Comparison of ENCODE assay signal across 8 cellular contexts in the genomic region with DNA sequence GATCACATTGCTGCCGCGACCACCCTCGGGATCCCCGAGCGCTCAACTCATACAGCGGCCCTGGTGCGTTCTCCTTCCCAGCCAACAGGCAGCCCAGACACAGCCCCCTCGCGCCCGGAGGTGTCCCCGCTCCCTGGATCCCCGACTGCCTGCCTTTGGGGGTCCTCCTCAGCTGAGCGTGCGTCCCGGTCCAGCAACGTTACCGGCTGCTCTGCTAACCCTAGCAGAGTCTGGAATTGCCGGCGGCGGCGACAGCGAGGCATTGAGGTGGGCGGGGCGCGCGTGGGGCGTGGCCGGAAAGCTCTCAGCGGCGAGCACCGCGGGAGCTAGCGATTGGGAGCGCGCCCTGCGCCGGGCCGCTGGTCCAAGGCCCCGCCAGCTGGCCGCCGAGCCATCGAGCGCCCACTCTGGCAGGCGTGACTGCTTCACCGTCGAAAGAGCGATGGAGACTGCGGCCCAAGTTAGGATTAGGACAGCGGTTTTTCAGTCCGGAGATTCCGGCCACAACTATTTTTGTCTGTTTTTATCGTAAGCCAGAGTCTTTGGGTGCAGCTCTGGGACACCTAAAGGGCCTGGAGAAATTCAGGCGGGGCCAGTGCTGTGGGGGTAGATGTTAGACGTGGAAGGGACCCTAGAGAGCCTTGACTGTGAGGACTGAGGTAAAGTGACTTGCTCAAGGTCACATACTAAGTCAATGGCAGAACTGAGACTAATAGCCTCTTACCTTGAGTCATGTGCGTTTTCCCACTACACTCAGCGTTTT.
DNase-seq lines count a peak whose midpoint lies in the region; ATAC-seq lines count a peak whose summit lies in the region.

A gene (minus strand): TSS at position 232 of the 763 bp plus-strand sequence. CDS start 17,575 bp downstream, outside the sequence.

- peak; percentile 98 for DNase-seq in AG20443 (ENCODE audit: low spot score)
- peak; percentile 95 for DNase-seq in NCI-H345 (lab: John Stamatoyannopoulos, UW)
- DNase-seq in activated CD4-positive, CD25-positive, alpha-beta regulatory T cell (lab: John Stamatoyannopoulos, UW) = peak; percentile 76 to 91 (median 86)
- peak; percentile 89 for DNase-seq in central memory CD4-positive, alpha-beta T cell
- DNase-seq in iris pigment epithelial cell (ENCODE audit: low read depth) = peak; percentile 98
- DNase-seq in stimulated activated CD4-positive, alpha-beta T cell treated with anti-CD3 and anti-CD28 coated beads, Interleukin-12 subunit alpha, Interleukin-12 subunit beta, amount 100 ng/mL, for 24 hours (ENCODE audit: low read depth in 2 of 2) = peak; percentile 84 to 87

- ATAC-seq in GM19025 (IDR thresholded peaks at IDR 0.05; ENCODE audit: low read depth, unreplicated experiment) (peak; percentile 98), HG03280 (IDR thresholded peaks at IDR 0.05; ENCODE audit: unreplicated experiment) (peak; percentile 98)

Comparison
In these comparisons a context has a peak if more than half of its experiments do, and no peak if none do; other contexts are left out.
1. Peak in every context shown above with its lines: DNase-seq and ATAC-seq.